Comparison of ENCODE assay signal across 8 cellular contexts in the genomic region with DNA sequence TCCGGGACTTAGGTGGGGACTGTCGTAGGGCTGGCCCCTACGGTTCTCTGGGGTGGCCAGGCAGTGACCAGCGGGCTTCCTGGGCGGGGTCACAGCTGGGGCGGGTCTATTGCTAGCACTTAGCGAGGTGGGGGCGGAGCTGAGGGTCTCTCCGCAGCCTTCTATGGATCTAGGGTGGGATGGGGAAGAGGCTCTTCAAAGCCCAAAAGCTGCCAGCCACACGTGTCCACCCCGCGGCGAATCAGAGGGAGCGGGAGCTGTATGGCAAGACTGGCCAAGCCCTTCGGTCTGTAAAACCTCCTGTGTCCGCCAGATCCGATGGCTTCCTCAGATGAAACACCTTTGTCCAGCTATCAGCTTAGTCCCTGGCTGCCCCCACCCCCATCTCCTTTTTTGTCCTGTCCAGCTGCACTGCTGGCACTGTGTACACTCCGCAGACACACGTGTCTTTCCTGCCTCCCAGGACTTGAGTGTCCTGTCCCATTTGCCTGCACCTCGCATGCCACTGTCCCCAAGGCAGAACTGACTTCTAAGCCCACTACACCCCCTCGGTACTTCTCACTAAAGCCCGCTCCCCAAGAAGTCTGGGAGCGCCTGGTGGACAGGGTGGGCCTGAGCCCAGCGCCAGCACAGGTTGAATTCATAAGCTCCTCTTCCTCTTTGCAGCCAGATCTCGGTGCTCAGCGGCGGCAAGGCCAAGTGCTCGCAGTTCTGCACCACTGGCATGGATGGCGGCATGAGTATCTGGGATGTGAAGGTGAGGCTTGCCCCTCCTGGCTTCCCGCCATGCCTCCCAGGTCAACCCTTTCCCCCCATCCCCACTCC. TPM values are rescaled to one million over a fixed set of nuclear protein-coding genes. Genes with fewer than 3 reads are reported as not detected.
A peak's percentile ranks its signal among the peaks of the same experiment; 100 is the strongest.
DNase-seq lines count a peak whose midpoint lies in the region; ATAC-seq lines count a peak whose summit lies in the region.

No MANE protein-coding gene starts in this region.

- no peaks in the 10 kb centered on the region for H3K9me3 ChIP-seq in iPS-15b (ENCODE audit: control insufficient read depth, insufficient read depth, low read length)

- H3K27me3 Mint-ChIP-seq in activated T-helper 1 cell treated with anti-CD3 and anti-CD28 coated beads, Interleukin-12 subunit alpha, Interleukin-12 subunit beta, Interleukin-2, Interleukin-4 antibody, amounts not matched to agents 30 ng/mL and 10 ng/mL and 1 ng/mL, durations not matched to agents 14 hours and 24 hours and 36 hours (ENCODE audit: insufficient read depth), result no peaks in the 10 kb centered on the region

- H3K36me3 Mint-ChIP-seq in activated T-helper 1 cell treated with anti-CD3 and anti-CD28 coated beads, Interleukin-12 subunit alpha, Interleukin-12 subunit beta, Interleukin-2, Interleukin-4 antibody, amounts not matched to agents 30 ng/mL and 10 ng/mL and 1 ng/mL, durations not matched to agents 14 hours and 24 hours and 36 hours (ENCODE audit: low read depth), result peaks cover 30% of the 10 kb centered on the region
- H3K36me3 Mint-ChIP-seq in stimulated activated effector memory CD8-positive, alpha-beta T cell treated with anti-CD3 and anti-CD28 coated beads, Interleukin-12 subunit alpha, Interleukin-12 subunit beta, amount 100 ng/mL, for 72 hours, result peaks cover 100% of the 10 kb centered on the region

- peak overlapping the region; percentile 96 for H3K4me3 ChIP-seq in iPS-15b (ENCODE audit: low read depth, low read length)

- DNase-seq in Right ventricle myocardium inferior (ENCODE audit: missing footprints) (peak; percentile 82), cardiac septum (ENCODE audit: low spot score) (no peak), MV-4-11 (lab: John Stamatoyannopoulos, UW) (no peak), GM03348 (ENCODE audit: low spot score) (no peak)
- DNase-seq in activated T-helper 1 cell treated with anti-CD3 and anti-CD28 coated beads, Interleukin-12 subunit alpha, Interleukin-12 subunit beta, Interleukin-2, Interleukin-4 antibody, amounts not matched to agents 30 ng/mL and 10 ng/mL and 1 ng/mL, durations not matched to agents 14 hours and 24 hours and 36 hours (ENCODE audit: low spot score), result no peak
- no peak for DNase-seq in stimulated activated effector memory CD8-positive, alpha-beta T cell treated with anti-CD3 and anti-CD28 coated beads, Interleukin-12 subunit alpha, Interleukin-12 subunit beta, amount 100 ng/mL, for 72 hours (ENCODE audit: low spot score in 2 of 2)

- peaks cover 29% of the 10 kb centered on the region for H3K36me3 ChIP-seq in iPS-15b (ENCODE audit: control insufficient read depth, insufficient read depth, low read length)

- H3K9me3 Mint-ChIP-seq in activated T-helper 1 cell treated with anti-CD3 and anti-CD28 coated beads, Interleukin-12 subunit alpha, Interleukin-12 subunit beta, Interleukin-2, Interleukin-4 antibody, amounts not matched to agents 30 ng/mL and 10 ng/mL and 1 ng/mL, durations not matched to agents 14 hours and 24 hours and 36 hours, result no peaks in the 10 kb centered on the region
- no peaks in the 10 kb centered on the region for H3K9me3 Mint-ChIP-seq in stimulated activated effector memory CD8-positive, alpha-beta T cell treated with anti-CD3 and anti-CD28 coated beads, Interleukin-12 subunit alpha, Interleukin-12 subunit beta, amount 100 ng/mL, for 72 hours

- ATAC-seq in Right ventricle myocardium inferior (peak; percentile 58), GM18520 (IDR thresholded peaks at IDR 0.05; ENCODE audit: unreplicated experiment) (no peak)
- no peak for ATAC-seq in stimulated activated effector memory CD8-positive, alpha-beta T cell treated with anti-CD3 and anti-CD28 coated beads, Interleukin-12 subunit alpha, Interleukin-12 subunit beta, amount 100 ng/mL, for 72 hours

- no peaks in the 10 kb centered on the region for H3K27me3 ChIP-seq in iPS-15b (ENCODE audit: control insufficient read depth, insufficient read depth, low read length)

- H3K4me1 ChIP-seq in iPS-15b (ENCODE audit: control insufficient read depth, insufficient read depth, low read length), result peaks cover 3% of the 10 kb centered on the region

- peak overlapping the region; percentile 68 for H3K27ac Mint-ChIP-seq in activated T-helper 1 cell treated with anti-CD3 and anti-CD28 coated beads, Interleukin-12 subunit alpha, Interleukin-12 subunit beta, Interleukin-2, Interleukin-4 antibody, amounts not matched to agents 30 ng/mL and 10 ng/mL and 1 ng/mL, durations not matched to agents 14 hours and 24 hours and 36 hours
- H3K27ac Mint-ChIP-seq in stimulated activated effector memory CD8-positive, alpha-beta T cell treated with anti-CD3 and anti-CD28 coated beads, Interleukin-12 subunit alpha, Interleukin-12 subunit beta, amount 100 ng/mL, for 72 hours, result peak overlapping the region; percentile 84

- H3K4me3 Mint-ChIP-seq in activated T-helper 1 cell treated with anti-CD3 and anti-CD28 coated beads, Interleukin-12 subunit alpha, Interleukin-12 subunit beta, Interleukin-2, Interleukin-4 antibody, amounts not matched to agents 30 ng/mL and 10 ng/mL and 1 ng/mL, durations not matched to agents 14 hours and 24 hours and 36 hours, result peak overlapping the region; percentile 63
- H3K4me3 Mint-ChIP-seq in stimulated activated effector memory CD8-positive, alpha-beta T cell treated with anti-CD3 and anti-CD28 coated beads, Interleukin-12 subunit alpha, Interleukin-12 subunit beta, amount 100 ng/mL, for 72 hours, result peak overlapping the region; percentile 59

- intact Hi-C loops in Right ventricle myocardium inferior (cut with DNase I) (no loop called here), cardiac septum (cut with DNase I) (no loop called here)
- intact Hi-C loops in activated T-helper 1 cell treated with anti-CD3 and anti-CD28 coated beads, Interleukin-12 subunit alpha, Interleukin-12 subunit beta, Interleukin-2, Interleukin-4 antibody, amounts not matched to agents 30 ng/mL and 10 ng/mL and 1 ng/mL, durations not matched to agents 14 hours and 24 hours and 36 hours (cut with micrococcal nuclease), result loop anchor here (1.0 to 2.0 kb wide), 3 partner anchors 15 to 45 kb away; partner anchors contain the start of genes ARPC1B, BUD31, CPSF4 and PDAP1

- peaks cover 16% of the 10 kb centered on the region for H3K4me1 Mint-ChIP-seq in activated T-helper 1 cell treated with anti-CD3 and anti-CD28 coated beads, Interleukin-12 subunit alpha, Interleukin-12 subunit beta, Interleukin-2, Interleukin-4 antibody, amounts not matched to agents 30 ng/mL and 10 ng/mL and 1 ng/mL, durations not matched to agents 14 hours and 24 hours and 36 hours (ENCODE audit: low read depth)
- peaks cover 32% of the 10 kb centered on the region for H3K4me1 Mint-ChIP-seq in stimulated activated effector memory CD8-positive, alpha-beta T cell treated with anti-CD3 and anti-CD28 coated beads, Interleukin-12 subunit alpha, Interleukin-12 subunit beta, amount 100 ng/mL, for 72 hours

- peak overlapping the region; percentile 79 for H3K9ac ChIP-seq in iPS-15b (ENCODE audit: low read depth, low read length)

RNA-seq across cellular contexts. Expression of gene PDAP1, which starts 14.8 kb away (rescaled TPM):
- 107 TPM for total RNA-seq in Right ventricle myocardium inferior
- 95.6 TPM for total RNA-seq in cardiac septum
- total RNA-seq in activated T-helper 1 cell treated with anti-CD3 and anti-CD28 coated beads, Interleukin-12 subunit alpha, Interleukin-12 subunit beta, Interleukin-2, Interleukin-4 antibody, amounts not matched to agents 30 ng/mL and 10 ng/mL and 1 ng/mL, durations not matched to agents 14 hours and 24 hours and 36 hours, result 160 and 162 TPM in 2 replicates

RNA-seq across cellular contexts. Expression of gene BUD31, which starts 15.2 kb away (rescaled TPM):
- total RNA-seq in Right ventricle myocardium inferior (38.1 TPM), cardiac septum (46.5 TPM)
- 132 and 145 TPM in 2 replicates for total RNA-seq in activated T-helper 1 cell treated with anti-CD3 and anti-CD28 coated beads, Interleukin-12 subunit alpha, Interleukin-12 subunit beta, Interleukin-2, Interleukin-4 antibody, amounts not matched to agents 30 ng/mL and 10 ng/mL and 1 ng/mL, durations not matched to agents 14 hours and 24 hours and 36 hours

RNA-seq across cellular contexts. Expression of gene ARPC1B, which starts 19.0 kb away (rescaled TPM):
- total RNA-seq in Right ventricle myocardium inferior (51.1 TPM), cardiac septum (40.4 TPM)
- total RNA-seq in activated T-helper 1 cell treated with anti-CD3 and anti-CD28 coated beads, Interleukin-12 subunit alpha, Interleukin-12 subunit beta, Interleukin-2, Interleukin-4 antibody, amounts not matched to agents 30 ng/mL and 10 ng/mL and 1 ng/mL, durations not matched to agents 14 hours and 24 hours and 36 hours, result 254 and 256 TPM in 2 replicates

RNA-seq across cellular contexts. Expression of gene PTCD1, which starts 45.0 kb away (rescaled TPM):
- total RNA-seq in Right ventricle myocardium inferior, result 3.6 TPM
- total RNA-seq in cardiac septum, result 3.4 TPM
- 13.7 and 16.0 TPM in 2 replicates for total RNA-seq in activated T-helper 1 cell treated with anti-CD3 and anti-CD28 coated beads, Interleukin-12 subunit alpha, Interleukin-12 subunit beta, Interleukin-2, Interleukin-4 antibody, amounts not matched to agents 30 ng/mL and 10 ng/mL and 1 ng/mL, durations not matched to agents 14 hours and 24 hours and 36 hours

RNA-seq across cellular contexts. Expression of gene CPSF4, which starts 45.2 kb away (rescaled TPM):
- 18.9 TPM for total RNA-seq in Right ventricle myocardium inferior
- 15.0 TPM for total RNA-seq in cardiac septum
- total RNA-seq in activated T-helper 1 cell treated with anti-CD3 and anti-CD28 coated beads, Interleukin-12 subunit alpha, Interleukin-12 subunit beta, Interleukin-2, Interleukin-4 antibody, amounts not matched to agents 30 ng/mL and 10 ng/mL and 1 ng/mL, durations not matched to agents 14 hours and 24 hours and 36 hours, result 92.3 and 93.2 TPM in 2 replicates
